Comparison of ENCODE assay signal across 23 cellular contexts in the genomic region with DNA sequence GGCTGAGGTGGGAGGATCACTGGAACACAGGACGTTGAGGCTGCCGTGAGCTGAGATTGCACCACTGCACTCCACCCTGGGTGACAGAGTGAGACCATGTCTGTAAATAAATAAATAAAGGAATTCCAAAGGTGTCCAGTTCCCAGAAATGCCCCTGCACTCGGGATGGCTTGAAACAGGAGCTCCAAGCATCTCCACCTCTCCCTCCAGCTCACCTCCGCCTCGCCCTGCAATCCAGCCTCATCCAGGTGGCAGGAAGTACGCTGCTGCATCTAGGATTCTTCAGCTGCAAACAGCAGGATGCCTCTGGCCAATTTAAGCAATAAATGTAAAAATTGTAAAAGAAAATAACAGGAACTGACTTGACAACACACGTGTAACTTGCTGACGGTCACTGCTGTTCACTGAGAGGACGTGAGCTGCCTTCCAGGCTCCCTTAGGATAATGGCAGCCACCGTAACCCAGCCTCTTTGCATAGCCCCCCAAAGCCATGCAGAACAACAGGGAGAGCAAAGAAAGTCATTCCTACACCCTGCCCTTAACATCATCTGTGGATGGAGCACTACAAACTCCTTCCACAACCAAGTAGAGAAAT. TPM values are rescaled to one million over a fixed set of nuclear protein-coding genes. Genes with fewer than 3 reads are reported as not detected.
"Had no signal": no experiment of that assay in that cellular context is flagged by ENCODE, and none has a peak within 500 bp of the region (broad histone marks: within the 10 kb centered on the region; RNA-seq: fewer than 3 reads in every experiment).

No MANE protein-coding gene starts in this region.

- H3K27ac Mint-ChIP-seq: activated CD4-positive, alpha-beta memory T cell treated with anti-CD3 and anti-CD28 coated beads, Interleukin-2, amount 10 ng/mL, durations not matched to agents 7 days and 5 days; activated CD8-positive, alpha-beta memory T cell treated with anti-CD3 and anti-CD28 coated beads, Interleukin-2, amount 10 ng/mL, durations not matched to agents 7 days and 5 days; endodermal cell; natural killer cell had no signal

- H3K9me3 Mint-ChIP-seq: natural killer cell had no signal

- ATAC-seq: activated CD8-positive, alpha-beta memory T cell treated with anti-CD3 and anti-CD28 coated beads, Interleukin-2, amount 10 ng/mL, durations not matched to agents 7 days and 5 days; left colon; lower lobe of right lung; natural killer cell; pancreas; stimulated activated naive CD8-positive, alpha-beta T cell treated with anti-CD3 and anti-CD28 coated beads, Interleukin-15, Interleukin-2, amounts not matched to agents 100 U/mL and 50 U/mL, for 24 hours had no signal

- DNase-seq: activated CD4-positive, alpha-beta memory T cell treated with anti-CD3 and anti-CD28 coated beads, Interleukin-2, amount 10 ng/mL, durations not matched to agents 7 days and 5 days; activated CD4-positive, alpha-beta T cell treated with anti-CD3 and anti-CD28 coated beads for 48 hours; activated CD8-positive, alpha-beta memory T cell treated with anti-CD3 and anti-CD28 coated beads, Interleukin-2, amount 10 ng/mL, durations not matched to agents 7 days and 5 days; activated naive CD4-positive, alpha-beta T cell treated with anti-CD3 and anti-CD28 coated beads, Interleukin-2, amount 50 U/mL, for 16 hours; adrenal gland; endodermal cell; foreskin fibroblast; left colon; lower lobe of right lung; natural killer cell; stimulated activated CD4-positive, alpha-beta T cell treated with anti-CD3 and anti-CD28 coated beads, Interleukin-2, amount 100 ng/mL, for 24 hours; stimulated activated naive CD8-positive, alpha-beta T cell treated with anti-CD3 and anti-CD28 coated beads, Interleukin-15, Interleukin-2, amounts not matched to agents 100 U/mL and 50 U/mL, for 24 hours; substantia nigra; SW 1271; T-helper 2 cell; trophoblast cell had no signal

- FAIRE-seq: astrocyte, bronchial epithelial cell, pancreas had no signal

- H3K36me3 Mint-ChIP-seq: activated CD8-positive, alpha-beta memory T cell treated with anti-CD3 and anti-CD28 coated beads, Interleukin-2, amount 10 ng/mL, durations not matched to agents 7 days and 5 days; natural killer cell had no signal

- H3K27ac ChIP-seq: adrenal gland, dorsolateral prefrontal cortex, epithelial cell of prostate, hepatocyte, lower lobe of right lung, pancreas, VCaP had no signal

- H3K4me3 ChIP-seq: adrenal gland, dorsolateral prefrontal cortex, hepatocyte, lower lobe of right lung, pancreas had no signal

- H3K36me3 ChIP-seq: adrenal gland, lower lobe of right lung, pancreas had no signal

- H3K4me3 Mint-ChIP-seq: activated CD4-positive, alpha-beta memory T cell treated with anti-CD3 and anti-CD28 coated beads, Interleukin-2, amount 10 ng/mL, durations not matched to agents 7 days and 5 days; activated CD8-positive, alpha-beta memory T cell treated with anti-CD3 and anti-CD28 coated beads, Interleukin-2, amount 10 ng/mL, durations not matched to agents 7 days and 5 days; endodermal cell; natural killer cell had no signal

- H3K9me3 ChIP-seq: pancreas had no signal

- H3K4me1 Mint-ChIP-seq: activated CD4-positive, alpha-beta memory T cell treated with anti-CD3 and anti-CD28 coated beads, Interleukin-2, amount 10 ng/mL, durations not matched to agents 7 days and 5 days; endodermal cell had no signal

RNA-seq across cellular contexts. Expression of a gene that starts 11.4 kb away (rescaled TPM):
- total RNA-seq: activated CD4-positive, alpha-beta memory T cell treated with anti-CD3 and anti-CD28 coated beads, Interleukin-2, amount 10 ng/mL, durations not matched to agents 7 days and 5 days; activated CD8-positive, alpha-beta memory T cell treated with anti-CD3 and anti-CD28 coated beads, Interleukin-2, amount 10 ng/mL, durations not matched to agents 7 days and 5 days; adrenal gland; bronchial epithelial cell; left colon; lower lobe of right lung; natural killer cell had no signal
- polyA plus RNA-seq: adrenal gland, hepatocyte had no signal
